Comparison of ENCODE assay signal across 8 cellular contexts in the genomic region with DNA sequence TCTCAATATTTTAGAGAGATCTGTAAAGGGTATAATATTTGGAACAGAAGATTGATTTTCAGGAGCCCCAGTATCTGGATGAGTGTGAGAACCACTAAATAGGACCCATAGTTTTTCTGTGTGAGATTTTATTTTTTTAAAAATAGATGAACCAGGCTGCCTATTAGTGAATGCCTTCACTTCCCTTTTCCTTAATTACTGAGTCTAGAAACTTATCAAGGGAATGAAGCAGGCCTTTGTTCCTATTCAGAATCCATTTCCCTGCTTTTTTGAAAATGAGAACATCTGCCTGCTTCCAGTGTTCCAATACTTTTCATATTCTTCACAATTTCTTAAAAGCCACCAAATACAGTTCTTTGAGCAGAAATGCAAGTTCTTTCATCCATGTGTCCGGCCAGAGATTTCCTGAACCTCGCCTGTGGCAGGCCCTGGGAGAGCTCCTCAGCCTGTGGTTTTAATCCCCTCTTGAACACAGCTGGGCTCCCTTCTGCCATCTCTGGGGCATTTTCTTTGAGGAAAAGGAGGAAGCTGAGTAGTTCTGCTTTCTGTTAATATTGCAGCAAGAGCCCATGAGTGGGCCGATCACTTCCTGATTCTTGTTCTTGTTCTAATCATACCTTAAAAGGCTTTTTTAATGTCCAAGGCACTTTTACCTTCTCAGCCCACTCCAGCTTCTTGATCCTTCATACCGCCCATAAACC. TPM values are rescaled to one million over a fixed set of nuclear protein-coding genes. Genes with fewer than 3 reads are reported as not detected.
DNase-seq lines count a peak whose midpoint lies in the region; ATAC-seq and TF ChIP-seq lines count a peak whose summit lies in the region.

No MANE protein-coding gene starts in this region.

- ATAC-seq in HG03439 (IDR thresholded peaks at IDR 0.05; ENCODE audit: unreplicated experiment) (no peak), HG03045 (IDR thresholded peaks at IDR 0.05; ENCODE audit: unreplicated experiment) (no peak), HG03095 (IDR thresholded peaks at IDR 0.05; ENCODE audit: unreplicated experiment) (no peak)

- H3K79me2 ChIP-seq in osteoblast (ENCODE audit: insufficient read depth, low read length) = peaks cover 72% of the 10 kb centered on the region

- H3K4me2 ChIP-seq in osteoblast (ENCODE audit: insufficient read depth, low read length) = peak overlapping the region; percentile 56

- no peaks in the 10 kb centered on the region for H4K20me1 ChIP-seq in osteoblast (ENCODE audit: insufficient read depth, low read length)

- peak overlapping the region; percentile 45 for H2AFZ ChIP-seq in osteoblast (ENCODE audit: low read length)

- peaks cover 18% of the 10 kb centered on the region for H3K4me1 ChIP-seq in osteoblast (ENCODE audit: insufficient read depth, low read length)

- no peaks in the 10 kb centered on the region for H3K36me3 ChIP-seq in osteoblast (ENCODE audit: insufficient read depth, low read length)

- H3K27ac ChIP-seq in osteoblast (ENCODE audit: low read depth, low read length) = peak overlapping the region; percentile 60

- no peak for TF ChIP-seq CTCF in NB4 (IDR thresholded peaks at IDR 0.05; ENCODE audit: low read depth, low read length)
- no peak for TF ChIP-seq CTCF in osteoblast (IDR thresholded peaks at IDR 0.05; ENCODE audit: extremely low read depth, low read depth, low read length)

- no peak overlapping the region for H3K4me3 ChIP-seq in NB4 (ENCODE audit: low read depth, low read length)
- H3K4me3 ChIP-seq in osteoblast (ENCODE audit: insufficient read depth, low read length) = peak overlapping the region; percentile 22

- no peaks in the 10 kb centered on the region for H3K27me3 ChIP-seq in osteoblast (ENCODE audit: insufficient read depth, low read length)

- H3K9me3 ChIP-seq in osteoblast (ENCODE audit: low read depth, low read length) = no peaks in the 10 kb centered on the region

- TF ChIP-seq POLR2A in NB4 (IDR thresholded peaks at IDR 0.05; ENCODE audit: extremely low read depth, insufficient read length) = no peak

- DNase-seq in COLO829 (ENCODE audit: low spot score) (peak; percentile 21), NB4 (ENCODE audit: low read depth) (peak; percentile 89), dermis blood vessel endothelial cell (peak; percentile 83), osteoblast (ENCODE audit: insufficient read length, low spot score, missing footprints) (peak; percentile 84), NCI-H146 treated with DMSO at 0.1 percent for 48 hours (lab: John Stamatoyannopoulos, UW; ENCODE audit: unreplicated experiment) (no peak)

RNA-seq across cellular contexts. Expression of a gene that starts 4.7 kb away (rescaled TPM):
- 84.4 and 128 TPM in 2 replicates for total RNA-seq in dermis blood vessel endothelial cell
- total RNA-seq in osteoblast = 15.9 and 18.0 TPM in 2 replicates

RNA-seq across cellular contexts. Expression of a gene that starts 53.2 kb away (rescaled TPM):
- total RNA-seq in dermis blood vessel endothelial cell (not detected in 2 replicates), osteoblast (not detected in 2 replicates)
